9 cellular contexts compared by ENCODE assay signal in the genomic region with DNA sequence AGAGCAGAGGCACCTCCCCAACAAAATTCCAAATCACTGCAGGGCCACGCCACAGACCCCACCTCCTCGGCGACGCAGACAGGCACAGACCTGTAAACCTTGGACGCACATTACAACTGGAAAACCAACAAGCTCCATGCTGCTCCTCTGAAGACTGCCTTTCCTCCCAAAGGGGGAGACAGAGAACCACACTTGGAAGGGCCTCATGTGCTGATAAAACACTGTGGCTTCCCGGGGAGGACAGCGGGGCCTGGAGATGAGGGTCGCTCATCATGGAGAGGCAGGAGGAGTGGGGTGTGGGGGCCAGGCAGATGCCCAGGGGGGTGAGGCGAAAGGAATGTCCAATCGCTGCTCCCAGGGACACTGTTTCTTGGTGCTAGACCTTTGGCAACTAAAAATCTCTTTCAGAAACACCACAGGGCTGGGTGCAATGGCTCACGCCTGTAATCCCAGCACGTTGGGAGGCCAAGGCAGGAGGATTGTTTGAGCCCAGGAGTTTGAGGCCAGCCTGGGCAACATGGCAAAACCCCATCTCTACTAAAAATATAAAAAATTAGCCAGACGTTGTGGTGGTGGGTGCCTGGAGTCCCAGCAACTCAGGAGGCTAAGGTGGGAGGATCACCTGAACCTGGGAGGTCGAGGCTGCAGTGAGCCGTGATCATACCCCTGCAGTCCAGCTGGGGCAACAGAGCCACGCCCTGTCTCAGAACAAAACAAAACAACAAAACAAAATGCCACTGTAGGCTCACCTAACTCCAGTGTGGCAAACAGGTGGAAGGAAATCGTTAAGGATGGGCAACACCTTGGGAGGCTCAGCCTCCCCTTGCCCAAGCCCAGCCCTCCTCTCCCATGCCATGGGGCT. TPM values are rescaled to one million over a fixed set of nuclear protein-coding genes. Genes with fewer than 3 reads are reported as not detected.
A peak's percentile ranks its signal among the peaks of the same experiment; 100 is the strongest.
DNase-seq lines count a peak whose midpoint lies in the region; ATAC-seq and TF ChIP-seq lines count a peak whose summit lies in the region.
"Had no signal": no experiment of that assay in that cellular context is flagged by ENCODE, and none has a peak within 500 bp of the region (broad histone marks: within the 10 kb centered on the region; RNA-seq: fewer than 3 reads in every experiment).

No MANE protein-coding gene starts in this region.

- H3K27me3 Mint-ChIP-seq in CD8-positive, alpha-beta memory T cell: no peaks in the 10 kb centered on the region

- ATAC-seq in GM18909 (IDR thresholded peaks at IDR 0.05; ENCODE audit: poor library complexity, unreplicated experiment) (no peak), HG03354 (IDR thresholded peaks at IDR 0.05; ENCODE audit: poor library complexity, severe bottlenecking, unreplicated experiment) (no peak)

- peaks cover 0 to 27% (median 10%) of the 10 kb centered on the region in 3 donors for H3K36me3 Mint-ChIP-seq in CD8-positive, alpha-beta memory T cell

- H3K4me3 ChIP-seq in CD8-positive, alpha-beta memory T cell (ENCODE audit: low read length): no peak overlapping the region
- H3K4me3 ChIP-seq: SK-N-MC had no signal

- peaks cover 11 to 27% (median 16%) of the 10 kb centered on the region in 3 donors for H3K4me1 Mint-ChIP-seq in CD8-positive, alpha-beta memory T cell

- CTCF ChIA-PET in CD8-positive, alpha-beta memory T cell (lab: Charles Lee): no interaction called here

- peak overlapping the region in 1 of 8 donors; percentile 40 for H3K27ac Mint-ChIP-seq in CD8-positive, alpha-beta memory T cell

- no peak overlapping the region for H3K4me3 Mint-ChIP-seq in CD8-positive, alpha-beta memory T cell

- H3K36me3 ChIP-seq in CD8-positive, alpha-beta memory T cell (ENCODE audit: insufficient read depth, low read length): peaks cover 5% of the 10 kb centered on the region

- H3K4me1 ChIP-seq in CD8-positive, alpha-beta memory T cell (ENCODE audit: insufficient read depth, low read length): no peaks in the 10 kb centered on the region

- peak; percentile 56 for DNase-seq in DMS 273 (lab: John Stamatoyannopoulos, UW; ENCODE audit: unreplicated experiment)
- DNase-seq in NCI-H226: peak; percentile 16
- peak; percentile 44 for DNase-seq in epithelial cell of prostate (ENCODE audit: low read depth, low spot score)
- DNase-seq in myocyte (ENCODE audit: low read depth): peak; percentile 28
- DNase-seq in CD8-positive, alpha-beta memory T cell: no peak
- DNase-seq in GM13977 (ENCODE audit: low spot score): no peak

- no peak overlapping the region for H3K27ac ChIP-seq in epithelial cell of prostate
- H3K27ac ChIP-seq in CD8-positive, alpha-beta memory T cell (ENCODE audit: low read depth, low read length): no peak overlapping the region
- H3K27ac ChIP-seq: SK-N-MC had no signal

- H3K9me3 Mint-ChIP-seq in CD8-positive, alpha-beta memory T cell: peaks cover 0 to 3% (median 2%) of the 10 kb centered on the region in 5 donors

- in situ Hi-C loops in GM13977 (cut with MboI; ENCODE audit: low pct_unique_long_range_greater_than_20kb, low sequenced_read_pairs, unreplicated experiment): no loop called here

- POLR2A ChIA-PET in CD8-positive, alpha-beta memory T cell (lab: Charles Lee): no interaction called here

- H3K27me3 ChIP-seq in CD8-positive, alpha-beta memory T cell (ENCODE audit: insufficient read depth, low read length, poor library complexity, severe bottlenecking): no peaks in the 10 kb centered on the region

- no peak for TF ChIP-seq CTCF in GM13977 (IDR thresholded peaks at IDR 0.05; ENCODE audit: extremely low read depth, insufficient read depth, missing control alignments)

- H3K9me3 ChIP-seq in CD8-positive, alpha-beta memory T cell (ENCODE audit: low read length): no peaks in the 10 kb centered on the region

RNA-seq across cellular contexts. Expression of gene ABHD12, which starts 53.8 kb away (rescaled TPM):
- total RNA-seq in myocyte: 36.1 and 40.4 TPM in 2 replicates
- 42.8 TPM for polyA plus RNA-seq in myocyte (2012)
- total RNA-seq in CD8-positive, alpha-beta memory T cell: 10 to 100 TPM; 27.3 to 27.6 TPM
- polyA plus RNA-seq in CD8-positive, alpha-beta memory T cell: 35.0 TPM

Comparison
In these comparisons a context has a peak if more than half of its experiments do, and no peak if none do; other contexts are left out.
1. DNase-seq: peak in DMS 273 (single experiment), NCI-H226 (single experiment), epithelial cell of prostate (single experiment) and myocyte (single experiment); none in CD8-positive, alpha-beta memory T cell (0 of 5) and GM13977 (single experiment).